Comparison of ENCODE assay signal across 22 cellular contexts in the genomic region with DNA sequence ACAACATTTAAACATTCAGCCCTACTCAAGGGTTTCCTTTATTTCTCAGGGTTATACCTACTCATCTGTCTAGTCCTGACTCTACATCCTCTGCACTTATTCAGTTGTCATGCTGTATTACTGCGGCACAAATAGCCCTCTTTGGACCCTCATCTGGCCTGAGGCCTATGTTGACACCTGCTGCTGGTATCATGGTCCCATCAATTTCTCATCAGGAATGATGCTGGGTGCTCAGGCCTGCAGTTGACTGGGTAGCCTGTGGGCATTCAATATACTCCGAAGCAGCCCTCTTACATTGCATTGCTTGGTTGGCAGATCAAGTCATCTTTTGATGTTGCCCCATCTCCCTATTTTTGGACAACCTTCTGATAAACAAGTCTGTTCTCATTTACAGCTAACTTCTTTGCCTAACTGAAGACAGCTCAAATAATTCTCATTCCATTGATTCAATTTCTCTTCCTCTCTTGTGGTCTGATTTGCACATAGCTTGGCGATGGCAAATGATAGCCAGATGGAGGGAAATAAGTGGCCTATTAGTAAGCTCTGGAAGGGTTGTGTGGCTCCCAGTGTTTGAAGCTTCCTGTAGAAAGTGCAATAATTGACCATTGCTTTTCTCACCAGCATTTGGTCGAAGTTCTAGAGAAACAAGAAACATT. TPM values are rescaled to one million over a fixed set of nuclear protein-coding genes. Genes with fewer than 3 reads are reported as not detected.
"Had no signal": no experiment of that assay in that cellular context is flagged by ENCODE, and none has a peak within 500 bp of the region (broad histone marks: within the 10 kb centered on the region; RNA-seq: fewer than 3 reads in every experiment).

No MANE protein-coding gene starts in this region.

- DNase-seq: activated CD4-positive, alpha-beta T cell treated with anti-CD3 and anti-CD28 coated beads, Interleukin-2, amount 50 U/mL, for 48 hours; activated naive CD4-positive, alpha-beta T cell treated with anti-CD3 and anti-CD28 coated beads for 36 hours; activated naive CD8-positive, alpha-beta T cell treated with anti-CD3 and anti-CD28 coated beads, Interleukin-2, amount 50 U/mL, for 24 hours; activated T-cell treated with anti-CD3 and anti-CD28 coated beads, Interleukin-2, amount 50 U/mL, for 1 hour; dorsolateral prefrontal cortex; endodermal cell; hippocampal formation; kidney; left lung; mammary epithelial cell; naive thymus-derived CD8-positive, alpha-beta T cell; pancreas; sigmoid colon; stimulated activated CD4-positive, alpha-beta T cell treated with anti-CD3 and anti-CD28 coated beads, Interleukin-1b, Interleukin-23, amount 100 ng/mL, for 48 hours; WERI-Rb-1 had no signal

- H3K27me3 ChIP-seq: ascending aorta, dorsolateral prefrontal cortex, left lung, pancreas, sigmoid colon had no signal

- H3K36me3 ChIP-seq: ascending aorta, left lung, pancreas, sigmoid colon, thoracic aorta, WERI-Rb-1 had no signal

- H3K27ac ChIP-seq: ascending aorta, dorsolateral prefrontal cortex, left lung, pancreas, sigmoid colon, thoracic aorta, WERI-Rb-1 had no signal

- ATAC-seq: activated naive CD8-positive, alpha-beta T cell treated with anti-CD3 and anti-CD28 coated beads, Interleukin-2, amount 50 U/mL, for 24 hours; left lung; naive thymus-derived CD8-positive, alpha-beta T cell; pancreas had no signal

- H3K9me3 ChIP-seq: ascending aorta, left lung, pancreas, sigmoid colon, thoracic aorta had no signal

- H3K4me3 ChIP-seq: ascending aorta, dorsolateral prefrontal cortex, left lung, pancreas, sigmoid colon, thoracic aorta had no signal

- H3K4me1 ChIP-seq: ascending aorta, left lung, pancreas, sigmoid colon had no signal

- FAIRE-seq: kidney, pancreas had no signal

RNA-seq across cellular contexts. Expression of gene MC4R, which starts 19.1 kb away (rescaled TPM):
- total RNA-seq: activated naive CD4-positive, alpha-beta T cell treated with anti-CD3 and anti-CD28 coated beads for 36 hours; activated T-helper 2 cell treated with anti-CD3 and anti-CD28 coated beads, Interferon-gamma antibody, Interleukin-2, Interleukin-4, amounts not matched to agents 10 μg/mL and 5 μg/mL and 100 μg/mL, durations not matched to agents 14 hours and 24 hours and 36 hours; ascending aorta; chondrocyte; endodermal cell; epithelial cell of proximal tubule; mammary epithelial cell; mononuclear cell; naive thymus-derived CD8-positive, alpha-beta T cell; pancreas; sigmoid colon; thoracic aorta; ureter had no signal
- polyA plus RNA-seq: mammary epithelial cell; naive thymus-derived CD8-positive, alpha-beta T cell; sigmoid colon had no signal
